In genomic region chr5:7423231-7423630, GRCh38 we compare ENCODE assay signal across 10 cellular contexts. TPM values are rescaled to one million over a fixed set of nuclear protein-coding genes. Genes with fewer than 3 reads are reported as not detected.
DNase-seq lines count a peak whose midpoint lies in the region; TF ChIP-seq lines count a peak whose summit lies in the region.
"Not testable (repeated sequence)": the region's sequence is repeated elsewhere in the genome, so short reads cannot be mapped to it uniquely, and the experiment has no call there.
"Had no signal": no experiment of that assay in that cellular context is flagged by ENCODE, and none has a peak within 500 bp of the region (broad histone marks: within the 10 kb centered on the region; RNA-seq: fewer than 3 reads in every experiment).

No MANE protein-coding gene starts in this region.

- not testable (repeated sequence) for H3K14ac ChIP-seq in neuronal stem cell (ENCODE audit: low read length)

- H2BK15ac ChIP-seq in neuronal stem cell (ENCODE audit: low read length): not testable (repeated sequence)

- not testable (repeated sequence) for H2AFZ ChIP-seq in neuronal stem cell (ENCODE audit: low read length); smooth muscle cell (ENCODE audit: low read depth)

- not testable (repeated sequence) for H4K91ac ChIP-seq in neuronal stem cell (ENCODE audit: low read depth, low read length, poor library complexity)

- DNase-seq in NT2/D1 (ENCODE audit: low read depth, low spot score); neuronal stem cell (ENCODE audit: low spot score); smooth muscle cell (lab: John Stamatoyannopoulos, UW; ENCODE audit: unreplicated experiment): not testable (repeated sequence)
- DNase-seq in astrocyte of the cerebellum (ENCODE audit: low read depth): peak; percentile 46
- peak; percentile 13 for DNase-seq in fibroblast of the aortic adventitia (ENCODE audit: low read depth)

- H3K36me3 ChIP-seq in HUES48 (ENCODE audit: control insufficient read depth, insufficient read depth, low read length); NT2/D1 (ENCODE audit: insufficient read depth, insufficient read length, low read length); neuronal stem cell (replicated peaks in 1 of 2; ENCODE audit: control insufficient read depth in 2 of 2, insufficient read depth in 2 of 2, low read length in 2 of 2); smooth muscle cell (ENCODE audit: low read depth): not testable (repeated sequence)

- WGBS in neuronal stem cell (ENCODE audit: extremely low coverage in 2 of 2, insufficient read length in 2 of 2, insufficient replicate concordance in 1 of 2), 2 donors: no CpG with 5 or more reads among the region's 2 CpGs
- 91% methylated on average over 2 of the region's 2 CpGs for WGBS in smooth muscle cell (ENCODE audit: low lambda C conversion rate)

- H3K27me3 Mint-ChIP-seq in brain: not testable (repeated sequence)

- H3K23ac ChIP-seq in neuronal stem cell (ENCODE audit: low read depth, low read length, poor library complexity): not testable (repeated sequence)

- not testable (repeated sequence) for H3K36me3 Mint-ChIP-seq in brain

- H2BK120ac ChIP-seq in neuronal stem cell (ENCODE audit: low read depth, low read length): not testable (repeated sequence)

- H3K4me1 ChIP-seq in HUES48 (ENCODE audit: control insufficient read depth, insufficient read depth, low read length) (peaks cover 88% of the 10 kb centered on the region), neuronal stem cell (ENCODE audit: control insufficient read depth in 2 of 2, insufficient read depth in 1 of 2, low read depth in 1 of 2, low read length in 2 of 2) (peaks cover 26 to 30% of the 10 kb centered on the region in 2 donors), smooth muscle cell (ENCODE audit: low read depth) (peaks cover 35% of the 10 kb centered on the region)
- H3K4me1 ChIP-seq in NT2/D1 (ENCODE audit: insufficient read depth, insufficient read length): not testable (repeated sequence)

- H3K18ac ChIP-seq in neuronal stem cell (ENCODE audit: low read length): not testable (repeated sequence)

- H3K4me3 Mint-ChIP-seq in brain: not testable (repeated sequence)

- H2BK12ac ChIP-seq in neuronal stem cell (ENCODE audit: low read length): not testable (repeated sequence)

- H4K20me1 ChIP-seq in smooth muscle cell (ENCODE audit: low read depth): not testable (repeated sequence)

- not testable (repeated sequence) for H3K9ac ChIP-seq in HUES48 (ENCODE audit: low read depth, low read length); neuronal stem cell (ENCODE audit: low read depth, low read length, poor library complexity); smooth muscle cell (ENCODE audit: low read depth)
- H3K9ac ChIP-seq in NT2/D1 (ENCODE audit: insufficient read length, low read depth): peak overlapping the region; percentile 17

- TF ChIP-seq CTCF in astrocyte of the cerebellum (IDR thresholded peaks at IDR 0.05; ENCODE audit: low read depth, low read length, missing control alignments); brain (conservative IDR thresholded peaks at IDR 0.05); fibroblast of the aortic adventitia (IDR thresholded peaks at IDR 0.05; ENCODE audit: insufficient read depth, low read length); smooth muscle cell (IDR thresholded peaks at IDR 0.05; ENCODE audit: borderline replicate concordance, insufficient read depth, poor library complexity, severe bottlenecking): not testable (repeated sequence)

- H2BK5ac ChIP-seq in neuronal stem cell (ENCODE audit: low read length): not testable (repeated sequence)

- H2AK5ac ChIP-seq in neuronal stem cell (ENCODE audit: low read depth, low read length): not testable (repeated sequence)

- H3K79me1 ChIP-seq in neuronal stem cell (ENCODE audit: low read depth, low read length): not testable (repeated sequence)

- peak overlapping the region in 3 of 5 experiments; percentile 17 to 81 (median 23) for H3K27ac Mint-ChIP-seq in brain

- not testable (repeated sequence) for H3K4me3 ChIP-seq in HUES48 (ENCODE audit: low read depth, low read length); NT2/D1 (ENCODE audit: insufficient read length, low read depth); astrocyte of the cerebellum (ENCODE audit: low read depth, low read length); fibroblast of the aortic adventitia (ENCODE audit: low read depth, low read length); neuronal stem cell (ENCODE audit: low read length in 2 of 2); smooth muscle cell

- peaks cover 20% of the 10 kb centered on the region for H3F3A ChIP-seq in smooth muscle cell (ENCODE audit: low read depth)

- H3K9me3 ChIP-seq in HUES48 (ENCODE audit: control insufficient read depth, insufficient read depth, low read length); NT2/D1 (ENCODE audit: insufficient read depth, low read length); neuronal stem cell (replicated peaks in 1 of 2; ENCODE audit: control insufficient read depth in 2 of 2, insufficient read depth in 1 of 2, low read depth in 1 of 2, low read length in 2 of 2); smooth muscle cell (replicated peaks; ENCODE audit: low read depth): not testable (repeated sequence)

- peaks cover 49% of the 10 kb centered on the region for H3K4me1 Mint-ChIP-seq in brain

- H3K9me3 Mint-ChIP-seq in brain: not testable (repeated sequence)

- H3K4me2 ChIP-seq in neuronal stem cell (ENCODE audit: insufficient read depth, low read length, poor library complexity, severe bottlenecking): not testable (repeated sequence)
- peak overlapping the region; percentile 75 for H3K4me2 ChIP-seq in smooth muscle cell

- not testable (repeated sequence) for H3K27me3 ChIP-seq in HUES48 (ENCODE audit: control insufficient read depth, insufficient read depth, low read length); NT2/D1 (ENCODE audit: insufficient read depth, insufficient read length); neuronal stem cell (ENCODE audit: control insufficient read depth in 3 of 3, insufficient read depth in 3 of 3, low read depth in 1 of 3, low read length in 3 of 3); smooth muscle cell (ENCODE audit: low read depth)

- H3K27ac ChIP-seq in HUES48 (ENCODE audit: low read depth, low read length) (peak overlapping the region; percentile 89), neuronal stem cell (replicated peaks; ENCODE audit: low read length) (peak overlapping the region; percentile 39)
- not testable (repeated sequence) for H3K27ac ChIP-seq in smooth muscle cell (ENCODE audit: low read depth)

- not testable (repeated sequence) for H3K79me2 ChIP-seq in smooth muscle cell (ENCODE audit: low read depth)

- H3K4ac ChIP-seq in neuronal stem cell (ENCODE audit: low read length): not testable (repeated sequence)

- H4K8ac ChIP-seq in neuronal stem cell (ENCODE audit: low read depth, low read length): not testable (repeated sequence)

- in situ Hi-C loops in astrocyte of the cerebellum (cut with HindIII; ENCODE audit: low sequenced_read_pairs): not testable (repeated sequence)

RNA-seq across cellular contexts. Expression of gene ADCY2, which starts 27.3 kb away (rescaled TPM):
- 85.6 TPM for polyA plus RNA-seq in brain (ENCODE audit: insufficient read depth, low read depth, low replicate concordance)
- under 0.01 and 0.09 TPM in 2 replicates for total RNA-seq in fibroblast of the aortic adventitia (ENCODE audit: low replicate concordance)
- 1.9 TPM for polyA plus RNA-seq in neuronal stem cell (2013, experiment 1 of 2)
- polyA plus RNA-seq in neuronal stem cell (2013, experiment 2 of 2): 1.7 TPM
- 5.6 and 8.0 TPM in 2 replicates for total RNA-seq in smooth muscle cell
- 2.0 and 2.8 TPM in 2 replicates for polyA plus RNA-seq in smooth muscle cell
- total RNA-seq: Calu3; CD4-positive, alpha-beta memory T cell had no signal
- polyA plus RNA-seq: BJ; CD4-positive, alpha-beta memory T cell had no signal
